Comparison of ENCODE assay signal across 8 cellular contexts in the genomic region with DNA sequence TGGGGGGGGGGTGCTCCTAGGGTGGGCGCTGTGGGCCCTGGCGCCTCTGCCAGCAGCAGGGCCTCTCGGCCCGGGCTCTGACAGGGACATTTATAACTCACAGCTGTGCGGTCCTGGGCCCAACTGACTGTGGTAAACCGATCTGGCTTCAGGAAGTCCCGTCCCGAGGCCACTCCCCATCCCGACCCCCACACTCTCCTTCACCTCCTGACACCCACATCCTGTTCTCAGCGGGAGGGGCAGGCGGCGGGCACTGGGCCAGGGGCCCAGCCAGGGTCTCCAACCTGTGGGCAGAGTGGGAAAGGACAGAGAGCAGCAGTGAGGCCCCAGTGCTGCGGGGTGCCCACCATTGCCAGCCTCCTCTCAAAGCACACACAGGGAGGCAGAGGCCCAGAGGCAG.
DNase-seq lines count a peak whose midpoint lies in the region; ATAC-seq and TF ChIP-seq lines count a peak whose summit lies in the region.

No MANE protein-coding gene starts in this region.

- H3K27me3 ChIP-seq in right atrium auricular region, result no peaks in the 10 kb centered on the region

- H3K36me3 ChIP-seq in right atrium auricular region, result peaks cover 17% of the 10 kb centered on the region

- H3K4me1 ChIP-seq in right atrium auricular region, result peaks cover 5 to 100% of the 10 kb centered on the region in 2 donors

- no peaks in the 10 kb centered on the region for H3K9me3 ChIP-seq in right atrium auricular region

- peak overlapping the region; percentile 93 to 98 for H3K27ac ChIP-seq in right atrium auricular region

- peak; percentile 23 for ATAC-seq in Right ventricle myocardium inferior
- ATAC-seq in HG03457 (IDR thresholded peaks at IDR 0.05; ENCODE audit: unreplicated experiment), result peak; percentile 81

- no peak for TF ChIP-seq CTCF in right atrium auricular region (IDR thresholded peaks at IDR 0.05)

- intact Hi-C loops in Right ventricle myocardium inferior (cut with DNase I), result loop anchor here (5.0 kb wide), 1 partner anchor 66 kb away; no protein-coding TSS in a partner anchor
- intact Hi-C loops in cardiac septum (cut with DNase I), result loop anchor here (2.0 kb wide), 2 partner anchors 17 to 67 kb away; no protein-coding TSS in a partner anchor

- DNase-seq in Right ventricle myocardium inferior (ENCODE audit: missing footprints), result no peak
- DNase-seq in cardiac septum (ENCODE audit: low spot score), result no peak
- DNase-seq in activated CD8-positive, alpha-beta memory T cell treated with anti-CD3 and anti-CD28 coated beads for 24 hours, result peak; percentile 77
- DNase-seq in right atrium auricular region (ENCODE audit: low spot score), result no peak
- peak; percentile 20 for DNase-seq in stimulated activated CD8-positive, alpha-beta memory T cell treated with anti-CD3 and anti-CD28 coated beads, Interleukin-4, amount 100 ng/mL, for 24 hours (ENCODE audit: low read depth)
- no peak for DNase-seq in NCI-H1694 (lab: John Stamatoyannopoulos, UW)
- no peak for DNase-seq in AG08396 (ENCODE audit: low spot score)

- no peak overlapping the region for H3K4me3 ChIP-seq in right atrium auricular region

Comparison
In these comparisons a context has a peak if more than half of its experiments do, and no peak if none do; other contexts are left out.
1. DNase-seq: peak in activated CD8-positive, alpha-beta memory T cell treated with anti-CD3 and anti-CD28 coated beads for 24 hours (single experiment) and stimulated activated CD8-positive, alpha-beta memory T cell treated with anti-CD3 and anti-CD28 coated beads, Interleukin-4, amount 100 ng/mL, for 24 hours (single experiment); none in Right ventricle myocardium inferior (single experiment), cardiac septum (single experiment), right atrium auricular region (single experiment), NCI-H1694 (single experiment) and AG08396 (single experiment).